In genomic region chr10:92688573-92688926, GRCh38 we compare ENCODE assay signal across 9 cellular contexts. TPM values are rescaled to one million over a fixed set of nuclear protein-coding genes. Genes with fewer than 3 reads are reported as not detected.
DNase-seq lines count a peak whose midpoint lies in the region; ATAC-seq, FAIRE-seq and TF ChIP-seq lines count a peak whose summit lies in the region.
"Had no signal": no experiment of that assay in that cellular context is flagged by ENCODE, and none has a peak within 500 bp of the region (broad histone marks: within the 10 kb centered on the region; RNA-seq: fewer than 3 reads in every experiment).

No MANE protein-coding gene starts in this region.

- H3K9ac ChIP-seq in OCI-LY1 (ENCODE audit: low read length): no peak overlapping the region

- H3K36me3 ChIP-seq in DOHH2 (ENCODE audit: control insufficient read depth, low read length) (peaks cover 8% of the 10 kb centered on the region; the same call in 1 of the 2 replicates), OCI-LY1 (ENCODE audit: insufficient read depth, low read length) (no peaks in the 10 kb centered on the region)

- no peak for DNase-seq in endothelial cell (ENCODE audit: low spot score)
- no peak for DNase-seq in progenitor cell of endocrine pancreas (ENCODE audit: low spot score, unreplicated experiment)
- no peak for DNase-seq in H54 (ENCODE audit: insufficient read length, low spot score)
- DNase-seq in caudate nucleus (lab: John Stamatoyannopoulos, UW): no peak
- no peak for DNase-seq in NK-92 (lab: John Stamatoyannopoulos, UW; ENCODE audit: unreplicated experiment)

- no peaks in the 10 kb centered on the region for H3K79me2 ChIP-seq in DOHH2 (ENCODE audit: control insufficient read depth, low read length)
- H3K79me2 ChIP-seq in OCI-LY1 (ENCODE audit: insufficient read depth, low read length): no peaks in the 10 kb centered on the region

- H3K4me3 Mint-ChIP-seq in endothelial cell (ENCODE audit: unreplicated experiment) (peak overlapping the region; percentile 92), progenitor cell of endocrine pancreas (ENCODE audit: low read depth) (peak overlapping the region; percentile 75)

- peaks cover 54% of the 10 kb centered on the region for H3K27me3 ChIP-seq in DOHH2 (ENCODE audit: control insufficient read depth, low read length)
- no peaks in the 10 kb centered on the region for H3K27me3 ChIP-seq in OCI-LY1 (ENCODE audit: insufficient read depth, low read length)

- H2AFZ ChIP-seq in OCI-LY1 (ENCODE audit: low read length): no peak overlapping the region

- peaks cover 21% of the 10 kb centered on the region for H3F3A ChIP-seq in DOHH2 (ENCODE audit: control insufficient read depth, insufficient read depth)
- no peaks in the 10 kb centered on the region for H3F3A ChIP-seq in OCI-LY1 (ENCODE audit: insufficient read depth, low read length)

- H3K36me3 Mint-ChIP-seq in endothelial cell (ENCODE audit: low read depth, unreplicated experiment) (peaks cover 59% of the 10 kb centered on the region), progenitor cell of endocrine pancreas (ENCODE audit: insufficient read depth) (peaks cover 13% of the 10 kb centered on the region)

- H3K9me3 ChIP-seq in DOHH2 (ENCODE audit: control insufficient read depth, insufficient read depth, low read length): no peaks in the 10 kb centered on the region
- H3K9me3 ChIP-seq in OCI-LY1 (ENCODE audit: low read length): no peaks in the 10 kb centered on the region

- H3K4me1 ChIP-seq in DOHH2 (ENCODE audit: control insufficient read depth, low read length) (peaks cover 42% of the 10 kb centered on the region), OCI-LY1 (ENCODE audit: insufficient read depth, low read length, severe bottlenecking) (peaks cover 25% of the 10 kb centered on the region)

- H4K20me1 ChIP-seq in DOHH2 (ENCODE audit: control insufficient read depth, insufficient read depth, low read depth, low read length): 0 out of 2 replicates have a peak, but pooled peaks cover 4% of the 10 kb centered on the region
- H4K20me1 ChIP-seq in OCI-LY1 (ENCODE audit: insufficient read depth, low read length): no peaks in the 10 kb centered on the region

- H3K4me1 Mint-ChIP-seq in endothelial cell (ENCODE audit: unreplicated experiment) (peaks cover 18% of the 10 kb centered on the region), progenitor cell of endocrine pancreas (ENCODE audit: low read depth) (peaks cover 14% of the 10 kb centered on the region)

- TF ChIP-seq POLR2A in H54 (IDR thresholded peaks at IDR 0.05; ENCODE audit: low read depth, low read length): no peak

- peak overlapping the region; percentile 97 for H3K4me2 ChIP-seq in DOHH2 (ENCODE audit: low read length)
- H3K4me2 ChIP-seq in OCI-LY1 (ENCODE audit: low read length): peak overlapping the region; percentile 79

- H3K27me3 Mint-ChIP-seq in endothelial cell (ENCODE audit: unreplicated experiment) (peaks cover 34% of the 10 kb centered on the region), progenitor cell of endocrine pancreas (peaks cover 2% of the 10 kb centered on the region)

- H3K9me3 Mint-ChIP-seq in endothelial cell (ENCODE audit: unreplicated experiment): no peaks in the 10 kb centered on the region
- peaks cover 9% of the 10 kb centered on the region for H3K9me3 Mint-ChIP-seq in progenitor cell of endocrine pancreas (ENCODE audit: low read depth)

- no peak for ATAC-seq in HG02981 (IDR thresholded peaks at IDR 0.05; ENCODE audit: unreplicated experiment)

- no peak overlapping the region for H3K27ac ChIP-seq in DOHH2 (ENCODE audit: low read depth, low read length)
- H3K27ac ChIP-seq in OCI-LY1 (ENCODE audit: low read depth, low read length, poor library complexity, severe bottlenecking): no peak overlapping the region
- H3K27ac ChIP-seq in caudate nucleus (ENCODE audit: low read depth, low read length): no peak overlapping the region
- H3K27ac ChIP-seq: SK-N-MC had no signal

- TF ChIP-seq CTCF in DOHH2 (IDR thresholded peaks at IDR 0.05; ENCODE audit: low read depth, low read length, poor library complexity, severe bottlenecking) (no peak), OCI-LY1 (IDR thresholded peaks at IDR 0.05; ENCODE audit: low read length) (no peak), endothelial cell (IDR thresholded peaks at IDR 0.05; ENCODE audit: unreplicated experiment) (no peak), progenitor cell of endocrine pancreas (IDR thresholded peaks at IDR 0.05; ENCODE audit: unreplicated experiment) (no peak)

- H3K27ac Mint-ChIP-seq in endothelial cell (ENCODE audit: unreplicated experiment) (peak overlapping the region; percentile 74), progenitor cell of endocrine pancreas (peak overlapping the region; percentile 94)

- peak overlapping the region; percentile 84 for H3K4me3 ChIP-seq in DOHH2 (ENCODE audit: low read length)
- peak overlapping the region; percentile 60 for H3K4me3 ChIP-seq in OCI-LY1 (ENCODE audit: low read depth, low read length, poor library complexity, severe bottlenecking)
- H3K4me3 ChIP-seq: SK-N-MC had no signal

- no peak for FAIRE-seq in H54 (lab: Jason Lieb, UNC)

- no peaks in the 10 kb centered on the region for H3K9me2 ChIP-seq in DOHH2 (replicated peaks; ENCODE audit: control insufficient read depth, low read length)
- H3K9me2 ChIP-seq in OCI-LY1 (ENCODE audit: low read depth, low read length): no peaks in the 10 kb centered on the region

RNA-seq across cellular contexts. Expression of gene HHEX, which starts 1.2 kb away (rescaled TPM):
- 182 TPM for total RNA-seq in endothelial cell (ENCODE audit: unreplicated experiment)
- 39.3 and 46.1 TPM in 2 replicates for total RNA-seq in progenitor cell of endocrine pancreas
